ENCODE assay signal across 21 cellular contexts in the genomic region with DNA sequence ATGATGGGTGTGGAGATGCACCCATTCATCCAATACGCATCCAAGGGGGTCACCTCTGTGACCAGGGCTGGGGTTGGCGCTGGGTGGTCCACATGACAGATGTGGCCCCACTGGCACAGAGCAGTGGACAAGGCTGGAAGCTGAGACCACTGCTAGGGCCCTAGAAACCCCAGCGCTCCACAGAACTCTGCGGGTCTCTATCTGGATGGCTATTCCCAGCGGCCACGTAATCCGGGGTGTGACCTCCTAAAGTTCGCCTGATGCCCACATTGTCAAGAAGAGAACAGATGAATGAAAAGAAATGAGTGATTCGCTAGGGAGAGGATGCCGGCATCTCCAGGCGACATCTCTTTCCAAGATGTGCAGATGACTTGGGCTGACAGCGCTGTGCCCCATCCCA. TPM values are rescaled to one million over a fixed set of nuclear protein-coding genes. Genes with fewer than 3 reads are reported as not detected.
"Had no signal": no experiment of that assay in that cellular context is flagged by ENCODE, and none has a peak within 500 bp of the region (broad histone marks: within the 10 kb centered on the region; RNA-seq: fewer than 3 reads in every experiment).

No MANE protein-coding gene starts in this region.

- H3K27ac Mint-ChIP-seq: endodermal cell had no signal

- H3K9ac ChIP-seq: parathyroid adenoma had no signal

- H3K4me3 ChIP-seq: coronary artery, prostate gland, right lobe of liver, skin epidermis, tibial nerve had no signal

- H3K9me3 ChIP-seq: prostate gland, right lobe of liver, tibial nerve had no signal

- H3K27ac ChIP-seq: coronary artery, foreskin keratinocyte, parathyroid adenoma, prostate gland, right lobe of liver, skin epidermis, tibial nerve had no signal

- H3K4me3 Mint-ChIP-seq: endodermal cell, neural crest cell had no signal

- H3K79me2 ChIP-seq: parathyroid adenoma had no signal

- ATAC-seq: foreskin keratinocyte; left colon; naive thymus-derived CD4-positive, alpha-beta T cell; right lobe of liver had no signal

- H3K27me3 ChIP-seq: foreskin keratinocyte, right lobe of liver, tibial nerve had no signal

- H3K9me3 Mint-ChIP-seq: endodermal cell; naive thymus-derived CD4-positive, alpha-beta T cell; neural crest cell had no signal

- H3K4me1 ChIP-seq: foreskin keratinocyte, parathyroid adenoma, prostate gland, right lobe of liver, tibial nerve had no signal

- H3K27me3 Mint-ChIP-seq: naive thymus-derived CD4-positive, alpha-beta T cell had no signal

- H3K36me3 ChIP-seq: prostate gland had no signal

- H3K4me1 Mint-ChIP-seq: endodermal cell, neural crest cell had no signal

- H2AFZ ChIP-seq: parathyroid adenoma had no signal

- DNase-seq: central memory CD4-positive, alpha-beta T cell; effector CD4-positive, alpha-beta T cell; endodermal cell; erythroblast; foreskin keratinocyte; kidney; left colon; mesendoderm; nucleus accumbens; stimulated activated CD4-positive, alpha-beta T cell treated with anti-CD3 and anti-CD28 coated beads, Interleukin-2, amount 100 ng/mL, for 48 hours; stimulated activated naive CD4-positive, alpha-beta T cell treated with Interleukin-2 at 50 U/mL for 16 hours had no signal

RNA-seq across cellular contexts. Expression of a gene that starts 57.1 kb away (rescaled TPM):
- total RNA-seq: endothelial cell of umbilical vein, neural crest cell, temporal lobe had no signal
- polyA plus RNA-seq: endothelial cell of umbilical vein had no signal
